1 cellular context compared by ENCODE assay signal in genomic region chr19:15432629-15433518, GRCh38.
TF ChIP-seq lines count a peak whose summit lies in the region.

No MANE protein-coding gene starts in this region.

TF ChIP-seq in SK-N-SH treated with all-trans-retinoic acid at 6 μM for 48 hours, 23 proteins besides CTCF, POLR2A, EP300 and RAD21 (continued from another document):
- TF ChIP-seq CREB5 (CRISPR knock-in tag; IDR thresholded peaks at IDR 0.05; ENCODE audit: low read depth) (no peak), TOX (CRISPR knock-in tag; IDR thresholded peaks at IDR 0.05; ENCODE audit: borderline replicate concordance) (no peak), RARB (CRISPR knock-in tag; IDR thresholded peaks at IDR 0.05) (no peak), ARNTL (CRISPR knock-in tag; IDR thresholded peaks at IDR 0.05; ENCODE audit: borderline replicate concordance, low read depth) (no peak), ZNF8 (CRISPR knock-in tag; IDR thresholded peaks at IDR 0.05) (no peak)
